Comparison of ENCODE assay signal across 1 cellular context in genomic region chr10:47207894-47208469, GRCh38.
TF ChIP-seq lines count a peak whose summit lies in the region.

No MANE protein-coding gene starts in this region.

TF ChIP-seq in K562, 482 proteins besides CTCF, POLR2A, EP300 and RAD21:
- TF ChIP-seq ZNF165 (CRISPR knock-in tag; IDR thresholded peaks at IDR 0.05; ENCODE audit: borderline replicate concordance) (no peak), PKNOX1 (IDR thresholded peaks at IDR 0.05) (0 out of 2 replicates have a peak, but pooled peaks have one; percentile 9)
TF ChIP-seq in K562: peak in this region for 1.
